In the genomic region with DNA sequence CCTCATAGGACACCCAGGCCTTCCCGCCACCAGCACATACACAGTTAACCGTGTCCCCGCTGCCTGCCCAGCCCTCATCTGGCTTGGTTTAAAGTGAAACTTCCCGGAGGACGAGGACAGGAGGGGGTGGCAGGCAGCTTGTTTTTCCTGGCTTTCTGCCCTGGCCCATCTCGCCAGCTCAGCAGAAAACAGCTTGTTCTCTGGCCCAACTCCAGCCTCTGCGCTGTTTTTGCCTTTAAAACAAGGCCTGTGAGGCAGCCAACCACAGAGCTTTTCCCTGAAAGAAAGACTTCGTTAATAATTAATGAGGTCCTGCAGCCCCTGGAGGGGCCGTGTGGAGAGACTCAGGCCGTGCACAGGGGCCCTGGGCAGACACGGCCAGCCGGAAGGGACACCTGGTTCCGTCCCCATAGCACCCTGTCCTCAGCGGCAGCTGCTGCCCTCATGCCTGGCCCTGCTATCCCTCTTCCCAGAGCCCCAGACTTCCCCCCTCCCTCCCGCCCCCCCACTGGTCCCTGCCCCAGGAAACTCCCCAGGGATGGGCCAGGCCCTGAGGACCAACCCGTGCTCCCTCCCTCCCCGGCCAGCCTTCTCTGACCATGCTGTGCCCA, we compare ENCODE assay signal across 8 cellular contexts.
A peak's percentile ranks its signal among the peaks of the same experiment; 100 is the strongest.
DNase-seq lines count a peak whose midpoint lies in the region; ATAC-seq, FAIRE-seq and TF ChIP-seq lines count a peak whose summit lies in the region.

No MANE protein-coding gene starts in this region.

- peaks cover 0 to 2% of the 10 kb centered on the region in 2 experiments for H4K20me1 ChIP-seq in H1 (replicated peaks in 1 of 2; ENCODE audit: control insufficient read depth in 1 of 2, insufficient read depth in 2 of 2, low read length in 2 of 2)

- H3K4me3 ChIP-seq in H1 (ENCODE audit: extremely low read depth in 1 of 4, insufficient read depth in 2 of 4, low read depth in 3 of 4, low read length in 4 of 4) (no peak overlapping the region), urinary bladder (ENCODE audit: low read depth, low read length) (no peak overlapping the region)

- H4K8ac ChIP-seq in H1 (ENCODE audit: extremely low read depth, insufficient read depth, low read length): peak overlapping the region; percentile 85; the same call in 1 of the 2 replicates

- no peaks in the 10 kb centered on the region for H3K79me2 ChIP-seq in H1 (ENCODE audit: control insufficient read depth in 1 of 2, insufficient read depth in 2 of 2, low read length in 2 of 2)

- H2BK120ac ChIP-seq in H1 (replicated peaks; ENCODE audit: low read depth, low read length): no peak overlapping the region

- H3K14ac ChIP-seq in H1 (ENCODE audit: insufficient read length): no peak overlapping the region

- H2AK5ac ChIP-seq in H1 (ENCODE audit: low read depth, low read length): no peak overlapping the region

- H3K56ac ChIP-seq in H1 (replicated peaks; ENCODE audit: insufficient read length, low read depth, low read length): no peak overlapping the region

- no peak for FAIRE-seq in H1 (lab: Jason Lieb, UNC)

- POLR2A ChIA-PET in H1 (lab: Charles Lee; ENCODE audit: partially characterized antibody): interaction anchor here (0.6 to 0.9 kb wide), 3 partner anchors 30 to 271 kb away, joined by 3 read pairs; a partner anchor contains a TSS

- in situ Hi-C loops in G401 (cut with HindIII; ENCODE audit: low sequenced_read_pairs): no loop called here

- TF ChIP-seq RAD21 in H1 (IDR thresholded peaks at IDR 0.05 in 1 of 2, conservative IDR thresholded peaks at IDR 0.05 in 1 of 2; ENCODE audit: low read depth in 2 of 2, low read length in 2 of 2): no peak

- CTCF ChIA-PET in H1 (lab: Charles Lee; ENCODE audit: partially characterized antibody): interaction anchor here (0.9 to 1.9 kb wide), 5 partner anchors 14 to 265 kb away, joined by 3 to 7 read pairs (median 5); no protein-coding TSS in a partner anchor

- no peak overlapping the region for H3K9ac ChIP-seq in H1 (replicated peaks in 1 of 4; ENCODE audit: extremely low read depth in 1 of 4, low read depth in 3 of 4, low read length in 3 of 4)

- no peak for ATAC-seq in HG03025 (IDR thresholded peaks at IDR 0.05; ENCODE audit: low FRiP score, unreplicated experiment)
- no peak for ATAC-seq in GM18868 (IDR thresholded peaks at IDR 0.05; ENCODE audit: unreplicated experiment)

- no peak for TF ChIP-seq EP300 in H1 (IDR thresholded peaks at IDR 0.05; ENCODE audit: borderline replicate concordance in 1 of 2, low read depth in 2 of 2, low read length in 2 of 2)

- no peak overlapping the region for H3K23ac ChIP-seq in H1 (ENCODE audit: insufficient read length)

- H3K23me2 ChIP-seq in H1 (ENCODE audit: low read depth, low read length): no peaks in the 10 kb centered on the region

- no peak overlapping the region for H3K27ac ChIP-seq in H1 (ENCODE audit: low read depth, low read length)
- peak overlapping the region; percentile 69 for H3K27ac ChIP-seq in urinary bladder (ENCODE audit: low read depth)

- H2BK12ac ChIP-seq in H1 (ENCODE audit: low read depth, low read length): no peak overlapping the region

- no peak overlapping the region for H2AFZ ChIP-seq in H1 (ENCODE audit: low read length)

- H3K27me3 ChIP-seq in H1 (replicated peaks in 1 of 4; ENCODE audit: control insufficient read depth in 3 of 4, extremely low read depth in 1 of 4, insufficient read depth in 3 of 4, low read length in 3 of 4): no peaks in the 10 kb centered on the region

- no peak overlapping the region for H2BK5ac ChIP-seq in H1 (ENCODE audit: low read depth, low read length)

- peaks cover 0 to 9% (median 4%) of the 10 kb centered on the region in 4 experiments; a peak in 3 of 7 replicates for H3K4me1 ChIP-seq in H1 (replicated peaks in 1 of 4; ENCODE audit: control insufficient read depth in 3 of 4, insufficient read depth in 4 of 4, low read length in 3 of 4)
- H3K4me1 ChIP-seq in urinary bladder (ENCODE audit: insufficient read depth): no peaks in the 10 kb centered on the region

- TF ChIP-seq POLR2A in H1 (IDR thresholded peaks at IDR 0.05; ENCODE audit: control extremely low read depth in 1 of 2, low read depth in 2 of 2, low read length in 2 of 2): no peak

- H4K5ac ChIP-seq in H1 (ENCODE audit: insufficient read length, low read depth, low read length): no peak overlapping the region

- no peak overlapping the region for H2BK20ac ChIP-seq in H1 (ENCODE audit: low read length)

- H3K18ac ChIP-seq in H1 (ENCODE audit: extremely low read depth, low read length): no peak overlapping the region

- no peak overlapping the region for H4K91ac ChIP-seq in H1 (replicated peaks; ENCODE audit: insufficient read length, low read length)

- no peaks in the 10 kb centered on the region for H3K9me3 ChIP-seq in H1 (ENCODE audit: insufficient read depth in 2 of 2, low read depth in 1 of 2, low read length in 1 of 2)

- H2BK15ac ChIP-seq in H1 (ENCODE audit: low read length): no peak overlapping the region

- no peaks in the 10 kb centered on the region for H3K79me1 ChIP-seq in H1 (ENCODE audit: low read depth, low read length)

- DNase-seq in G401 (ENCODE audit: low spot score): peak; percentile 97
- peak; percentile 72 for DNase-seq in NCI-H774 (lab: John Stamatoyannopoulos, UW)
- DNase-seq in H1 (ENCODE audit: low read depth in 1 of 2, low spot score in 2 of 2): no peak
- peak; percentile 97 for DNase-seq in medulla oblongata (ENCODE audit: extremely low spot score)
- no peak for DNase-seq in central memory CD4-positive, alpha-beta T cell

- H3K4me2 ChIP-seq in H1 (ENCODE audit: insufficient read depth in 1 of 2, low read depth in 2 of 2, low read length in 2 of 2): no peak overlapping the region; a peak in 1 of 4 replicates

- peaks cover 0 to 3% (median 0%) of the 10 kb centered on the region in 4 experiments; a peak in 1 of 8 replicates for H3K36me3 ChIP-seq in H1 (ENCODE audit: control insufficient read depth in 2 of 4, insufficient read depth in 4 of 4, low read length in 3 of 4)
- H3K36me3 ChIP-seq in urinary bladder (ENCODE audit: insufficient read depth): peaks cover 2% of the 10 kb centered on the region

- no peak overlapping the region for H3K4ac ChIP-seq in H1 (replicated peaks; ENCODE audit: insufficient read length, low read depth, low read length)

- 81% methylated on average over 15 of the region's 17 CpGs; no CpG with 5 or more reads in 1 of the 2 experiments for WGBS in H1 (ENCODE audit: extremely low coverage in 1 of 2, insufficient coverage in 1 of 2, insufficient read length in 1 of 2, insufficient replicate concordance in 2 of 2, low coverage in 1 of 2, low lambda C conversion rate in 2 of 2, missing lambda C conversion rate in 1 of 2), 2 experiments
- WGBS in urinary bladder: 6% methylated on average over 17 of the region's 17 CpGs

- no peak for TF ChIP-seq CTCF in H1 (IDR thresholded peaks at IDR 0.05; ENCODE audit: control extremely low read depth in 1 of 3, insufficient read depth in 1 of 3, low read depth in 1 of 3, low read length in 3 of 3)

TF ChIP-seq in H1, 55 proteins besides CTCF, POLR2A, EP300 and RAD21:
- no peak for TF ChIP-seq NANOG (IDR thresholded peaks at IDR 0.05; ENCODE audit: insufficient read depth, low read depth, low read length, poor library complexity, severe bottlenecking)
- peak; percentile 22; the same call in 1 of the 2 replicates for TF ChIP-seq MAFK (IDR thresholded peaks at IDR 0.05; ENCODE audit: low read depth, low read length)

Comparison
In these comparisons a context has a peak if more than half of its experiments do, and no peak if none do; other contexts are left out.
1. DNase-seq: peak in G401 (single experiment), NCI-H774 (single experiment) and medulla oblongata (single experiment); none in H1 (0 of 2) and central memory CD4-positive, alpha-beta T cell (single experiment).